17 cellular contexts compared by ENCODE assay signal in the genomic region with DNA sequence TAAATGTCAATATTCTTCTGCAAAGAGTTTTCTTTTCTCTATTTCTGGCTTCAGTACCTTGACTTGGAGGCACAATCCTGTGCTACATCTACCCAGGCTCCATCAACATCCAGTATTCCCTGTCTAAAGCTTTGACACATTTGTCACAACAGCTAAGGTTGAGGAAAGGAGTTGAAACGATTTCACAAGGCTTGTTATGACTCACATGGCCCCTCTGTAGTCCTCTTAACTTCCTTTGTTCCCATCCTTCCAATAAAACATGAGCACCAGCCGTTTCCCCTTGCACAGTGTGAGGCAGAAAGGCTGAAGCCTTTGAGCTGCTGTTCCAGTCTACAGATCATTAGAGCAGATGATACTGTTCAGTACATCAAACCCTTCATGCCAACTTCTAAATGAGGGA.
DNase-seq lines count a peak whose midpoint lies in the region; ATAC-seq, FAIRE-seq and TF ChIP-seq lines count a peak whose summit lies in the region.
"Had no signal": no experiment of that assay in that cellular context is flagged by ENCODE, and none has a peak within 500 bp of the region (broad histone marks: within the 10 kb centered on the region; RNA-seq: fewer than 3 reads in every experiment).

No MANE protein-coding gene starts in this region.

- intact Hi-C loops in endothelial cell of umbilical vein (cut with micrococcal nuclease) = no loop called here

- no peak for FAIRE-seq in endothelial cell of umbilical vein (lab: Jason Lieb, UNC)

- CTCF ChIA-PET in endothelial cell of umbilical vein (lab: Charles Lee) = interaction anchor here (0.9 to 2.0 kb wide), 2 partner anchors 22 to 109 kb away, joined by 6 to 7 read pairs; no protein-coding TSS in a partner anchor

- H3K27ac ChIP-seq in endothelial cell of umbilical vein (ENCODE audit: insufficient read depth, low read depth, low read length) = no peak overlapping the region
- H3K27ac ChIP-seq: vagina had no signal

- H4K20me1 ChIP-seq in endothelial cell of umbilical vein (replicated peaks; ENCODE audit: control insufficient read depth, extremely low read depth, insufficient read depth, low read length) = no peaks in the 10 kb centered on the region

- no peak overlapping the region for H3K4me2 ChIP-seq in endothelial cell of umbilical vein (ENCODE audit: insufficient read depth, low read length)

- H3K9me1 ChIP-seq in endothelial cell of umbilical vein (replicated peaks; ENCODE audit: control insufficient read depth, extremely low read depth, insufficient read depth, low read length) = no peaks in the 10 kb centered on the region

- H3K4me3 ChIP-seq in NB4 (ENCODE audit: low read depth, low read length) (no peak overlapping the region), endothelial cell of umbilical vein (replicated peaks in 1 of 3; ENCODE audit: insufficient read depth in 1 of 3, low read depth in 1 of 3, low read length in 3 of 3) (no peak overlapping the region)
- H3K4me3 ChIP-seq: vagina had no signal

- H3K9ac ChIP-seq in endothelial cell of umbilical vein (replicated peaks; ENCODE audit: extremely low read depth, insufficient read depth, low read length) = no peak overlapping the region

- dilution Hi-C loops in endothelial cell of umbilical vein (cut with MboI; ENCODE audit: extremely low pct_ligation_motif_present, low sequenced_read_pairs) = no loop called here

- no peaks in the 10 kb centered on the region for H3K79me2 ChIP-seq in endothelial cell of umbilical vein (ENCODE audit: control insufficient read depth, insufficient read depth, low read length)

- H2AFZ ChIP-seq in endothelial cell of umbilical vein (ENCODE audit: low read depth, low read length) = no peak overlapping the region

- TF ChIP-seq CTCF in NB4 (IDR thresholded peaks at IDR 0.05; ENCODE audit: low read depth, low read length) (no peak), endothelial cell of umbilical vein (IDR thresholded peaks at IDR 0.05; ENCODE audit: extremely low read depth in 1 of 2, insufficient read depth in 1 of 2, low read depth in 1 of 2, low read length in 2 of 2) (no peak)

- ATAC-seq in HG03097 (IDR thresholded peaks at IDR 0.05; ENCODE audit: low FRiP score, unreplicated experiment) = no peak
- ATAC-seq in HG03442 (IDR thresholded peaks at IDR 0.05; ENCODE audit: unreplicated experiment) = no peak
- ATAC-seq: activated naive CD8-positive, alpha-beta T cell treated with anti-CD3 and anti-CD28 coated beads, Interleukin-2, amount 50 U/mL, for 24 hours; left cardiac atrium; Right ventricle myocardium inferior had no signal

- H3K4me1 ChIP-seq in endothelial cell of umbilical vein (ENCODE audit: control insufficient read depth, extremely low read depth, insufficient read depth, low read length) = no peaks in the 10 kb centered on the region
- H3K4me1 ChIP-seq: vagina had no signal

- no peak for TF ChIP-seq POLR2A in NB4 (IDR thresholded peaks at IDR 0.05; ENCODE audit: extremely low read depth, insufficient read length)
- no peak for TF ChIP-seq POLR2A in endothelial cell of umbilical vein (IDR thresholded peaks at IDR 0.05; ENCODE audit: low read depth, low read length)

- no peaks in the 10 kb centered on the region for H3K9me3 ChIP-seq in endothelial cell of umbilical vein (replicated peaks; ENCODE audit: control insufficient read depth, insufficient read depth, low read length)
- H3K9me3 ChIP-seq: vagina had no signal

- DNase-seq in H4 (ENCODE audit: low spot score) (peak; percentile 10), NB4 (ENCODE audit: low read depth) (peak; percentile 66), endothelial cell of umbilical vein (ENCODE audit: low read depth, low spot score) (no peak), renal cortical epithelial cell (ENCODE audit: low read depth) (peak; percentile 68)
- no peak for DNase-seq in activated effector memory CD4-positive, alpha-beta T cell treated with Interleukin-2 at 50 U/mL for 16 hours
- DNase-seq: activated naive CD8-positive, alpha-beta T cell treated with anti-CD3 and anti-CD28 coated beads, Interleukin-2, amount 50 U/mL, for 24 hours; activated T-cell treated with anti-CD3 and anti-CD28 coated beads, Interleukin-2, amount 50 U/mL, for 48 hours; CD4-positive, alpha-beta T cell; left cardiac atrium; NCI-H2081 treated with DMSO at 0.1 percent for 48 hours; posterior cingulate gyrus; stimulated activated CD4-positive, alpha-beta T cell treated with anti-CD3 and anti-CD28 coated beads, Interleukin-12 subunit alpha, Interleukin-12 subunit beta, amount 100 ng/mL, for 4 hours; T-helper 9 cell had no signal

- BruUV-seq in endothelial cell of umbilical vein (replicated peaks; lab: Mats Ljungman, UMichigan) = no TSS peak

- peaks cover 0 to 4% of the 10 kb centered on the region in 2 experiments for H3K27me3 ChIP-seq in endothelial cell of umbilical vein (ENCODE audit: control insufficient read depth in 2 of 2, insufficient read depth in 2 of 2, low read length in 2 of 2)
- H3K27me3 ChIP-seq: vagina had no signal

- POLR2A ChIA-PET in endothelial cell of umbilical vein (lab: Charles Lee) = no interaction called here

- no peaks in the 10 kb centered on the region for H3K36me3 ChIP-seq in endothelial cell of umbilical vein (ENCODE audit: control insufficient read depth in 2 of 2, extremely low read depth in 1 of 2, insufficient read depth in 2 of 2, low read length in 2 of 2)
- H3K36me3 ChIP-seq: vagina had no signal

TF ChIP-seq in endothelial cell of umbilical vein, 7 proteins besides CTCF, POLR2A, EP300 and RAD21:
- no peak for TF ChIP-seq POLR2AphosphoS5 (IDR thresholded peaks at IDR 0.05; ENCODE audit: insufficient read depth, low read depth, low read length)
- peak; percentile 40 for TF ChIP-seq FOS (IDR thresholded peaks at IDR 0.05; ENCODE audit: borderline replicate concordance, insufficient read depth, low read length)

Comparison
In these comparisons a context has a peak if more than half of its experiments do, and no peak if none do; other contexts are left out.
1. DNase-seq: peak in H4 (single experiment), NB4 (single experiment) and renal cortical epithelial cell (single experiment); none in endothelial cell of umbilical vein (single experiment) and activated effector memory CD4-positive, alpha-beta T cell treated with Interleukin-2 at 50 U/mL for 16 hours (single experiment).